ENCODE assay signal across 1 cellular context in the genomic region with DNA sequence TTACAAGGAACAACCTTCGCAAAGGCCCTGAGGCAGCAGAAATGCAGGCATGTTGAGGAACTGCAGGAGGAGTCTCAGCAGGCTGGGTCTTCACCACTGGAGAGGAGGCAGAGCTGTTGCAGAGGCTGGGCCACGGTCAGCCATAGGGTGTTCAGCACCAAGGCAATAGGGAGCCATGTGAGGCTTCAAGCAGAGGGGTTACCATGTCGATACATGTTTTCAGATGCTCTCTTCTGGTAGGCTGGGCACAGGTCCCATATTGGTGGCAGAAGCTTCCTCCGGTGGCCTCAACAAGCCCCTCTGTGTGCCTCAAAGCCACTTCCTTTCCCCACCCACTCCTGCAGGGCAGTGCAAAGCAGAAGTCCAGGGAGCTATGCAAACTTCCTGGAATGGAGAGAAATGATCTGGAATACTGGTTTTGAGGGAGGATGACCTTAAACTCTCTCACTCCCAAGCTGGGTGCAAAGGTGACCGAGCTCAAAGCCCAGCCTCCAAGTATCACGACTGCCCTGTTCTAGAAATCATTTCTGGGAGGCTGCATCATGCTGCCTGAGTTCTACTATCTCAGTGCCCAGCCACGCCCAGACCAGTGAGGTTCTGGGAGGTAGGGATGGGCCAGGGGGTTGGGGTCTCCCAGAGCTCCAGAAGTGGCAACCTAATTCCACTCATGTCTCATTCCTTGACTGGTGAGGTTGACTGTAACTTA.
TF ChIP-seq lines count a peak whose summit lies in the region.

A gene with protein sequence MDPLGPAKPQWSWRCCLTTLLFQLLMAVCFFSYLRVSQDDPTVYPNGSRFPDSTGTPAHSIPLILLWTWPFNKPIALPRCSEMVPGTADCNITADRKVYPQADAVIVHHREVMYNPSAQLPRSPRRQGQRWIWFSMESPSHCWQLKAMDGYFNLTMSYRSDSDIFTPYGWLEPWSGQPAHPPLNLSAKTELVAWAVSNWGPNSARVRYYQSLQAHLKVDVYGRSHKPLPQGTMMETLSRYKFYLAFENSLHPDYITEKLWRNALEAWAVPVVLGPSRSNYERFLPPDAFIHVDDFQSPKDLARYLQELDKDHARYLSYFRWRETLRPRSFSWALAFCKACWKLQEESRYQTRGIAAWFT (minus strand): TSS at position 391 of the 706 bp plus-strand sequence. CDS start 7,135 bp downstream, outside the sequence.

TF ChIP-seq in HepG2, 621 proteins besides CTCF, POLR2A, EP300 and RAD21 (continued from another document and continues in another):
- TF ChIP-seq, protein P1, sequence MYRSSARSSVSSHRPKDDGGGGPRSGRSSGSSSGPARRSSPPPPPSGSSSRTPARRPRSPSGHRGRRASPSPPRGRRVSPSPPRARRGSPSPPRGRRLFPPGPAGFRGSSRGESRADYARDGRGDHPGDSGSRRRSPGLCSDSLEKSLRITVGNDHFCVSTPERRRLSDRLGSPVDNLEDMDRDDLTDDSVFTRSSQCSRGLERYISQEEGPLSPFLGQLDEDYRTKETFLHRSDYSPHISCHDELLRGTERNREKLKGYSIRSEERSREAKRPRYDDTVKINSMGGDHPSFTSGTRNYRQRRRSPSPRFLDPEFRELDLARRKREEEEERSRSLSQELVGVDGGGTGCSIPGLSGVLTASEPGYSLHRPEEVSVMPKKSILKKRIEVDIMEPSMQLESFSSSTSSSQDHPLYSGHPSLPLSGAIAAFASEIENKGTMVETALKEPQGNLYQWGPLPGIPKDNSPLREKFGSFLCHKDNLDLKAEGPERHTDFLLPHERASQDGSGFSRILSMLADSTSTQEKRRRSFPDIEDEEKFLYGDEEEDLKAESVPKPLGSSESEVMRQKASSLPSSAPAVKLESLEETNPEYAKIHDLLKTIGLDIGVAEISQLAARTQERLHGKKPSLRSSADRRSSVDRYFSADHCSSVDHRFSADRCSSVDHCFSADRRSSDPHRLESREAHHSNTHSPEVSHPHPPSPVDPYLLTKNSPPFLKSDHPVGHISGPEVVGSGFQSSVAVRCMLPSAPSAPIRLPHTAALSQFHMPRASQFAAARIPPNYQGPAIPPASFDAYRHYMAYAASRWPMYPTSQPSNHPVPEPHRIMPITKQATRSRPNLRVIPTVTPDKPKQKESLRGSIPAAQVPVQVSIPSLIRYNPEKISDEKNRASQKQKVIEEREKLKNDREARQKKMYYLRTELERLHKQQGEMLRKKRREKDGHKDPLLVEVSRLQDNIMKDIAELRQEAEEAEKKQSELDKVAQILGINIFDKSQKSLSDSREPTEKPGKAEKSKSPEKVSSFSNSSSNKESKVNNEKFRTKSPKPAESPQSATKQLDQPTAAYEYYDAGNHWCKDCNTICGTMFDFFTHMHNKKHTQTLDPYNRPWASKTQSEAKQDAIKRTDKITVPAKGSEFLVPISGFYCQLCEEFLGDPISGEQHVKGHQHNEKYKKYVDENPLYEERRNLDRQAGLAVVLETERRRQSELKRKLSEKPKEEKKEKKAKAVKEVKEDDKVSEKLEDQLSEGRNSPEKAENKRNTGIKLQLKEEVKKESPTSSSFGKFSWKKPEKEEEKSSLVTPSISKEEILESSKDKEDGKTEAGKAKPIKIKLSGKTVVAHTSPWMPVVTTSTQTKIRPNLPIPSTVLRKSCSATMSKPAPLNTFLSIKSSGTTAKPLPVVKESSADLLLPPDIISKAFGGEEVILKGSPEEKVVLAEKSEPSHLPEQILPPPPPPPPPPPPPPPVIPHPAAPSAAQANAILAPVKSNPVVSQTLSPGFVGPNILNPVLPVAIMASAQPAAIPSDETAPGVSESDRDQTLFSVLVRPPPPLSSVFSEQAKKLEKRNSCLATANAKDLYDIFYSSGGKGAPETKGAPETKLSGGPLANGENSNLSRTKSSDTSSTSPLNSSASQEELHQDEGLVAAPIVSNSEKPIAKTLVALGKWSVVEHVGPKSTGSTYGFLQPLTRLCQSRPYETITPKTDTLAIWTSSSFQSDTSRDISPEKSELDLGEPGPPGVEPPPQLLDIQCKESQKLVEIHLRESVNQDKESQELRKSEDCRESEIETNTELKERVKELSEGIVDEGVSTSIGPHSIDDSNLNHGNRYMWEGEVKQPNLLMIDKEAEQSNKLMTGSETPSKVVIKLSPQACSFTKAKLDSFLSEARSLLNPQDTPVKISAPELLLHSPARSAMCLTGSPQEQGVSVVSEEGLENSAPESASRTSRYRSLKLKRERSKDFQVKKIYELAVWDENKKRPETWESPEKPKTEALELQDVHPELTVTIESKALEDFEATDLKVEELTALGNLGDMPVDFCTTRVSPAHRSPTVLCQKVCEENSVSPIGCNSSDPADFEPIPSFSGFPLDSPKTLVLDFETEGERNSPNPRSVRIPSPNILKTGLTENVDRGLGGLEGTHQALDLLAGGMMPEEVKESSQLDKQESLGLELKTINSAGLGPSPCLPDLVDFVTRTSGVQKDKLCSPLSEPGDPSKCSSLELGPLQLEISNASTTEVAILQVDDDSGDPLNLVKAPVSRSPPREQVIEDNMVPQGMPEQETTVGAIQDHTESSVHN (CRISPR knock-in tag; IDR thresholded peaks at IDR 0.05), result no peak
- TF ChIP-seq ZNF496 (CRISPR knock-in tag; IDR thresholded peaks at IDR 0.05; ENCODE audit: insufficient replicate concordance), result no peak
- TF ChIP-seq NFE2 (CRISPR knock-in tag; IDR thresholded peaks at IDR 0.05), result no peak
- TF ChIP-seq, protein P2, sequence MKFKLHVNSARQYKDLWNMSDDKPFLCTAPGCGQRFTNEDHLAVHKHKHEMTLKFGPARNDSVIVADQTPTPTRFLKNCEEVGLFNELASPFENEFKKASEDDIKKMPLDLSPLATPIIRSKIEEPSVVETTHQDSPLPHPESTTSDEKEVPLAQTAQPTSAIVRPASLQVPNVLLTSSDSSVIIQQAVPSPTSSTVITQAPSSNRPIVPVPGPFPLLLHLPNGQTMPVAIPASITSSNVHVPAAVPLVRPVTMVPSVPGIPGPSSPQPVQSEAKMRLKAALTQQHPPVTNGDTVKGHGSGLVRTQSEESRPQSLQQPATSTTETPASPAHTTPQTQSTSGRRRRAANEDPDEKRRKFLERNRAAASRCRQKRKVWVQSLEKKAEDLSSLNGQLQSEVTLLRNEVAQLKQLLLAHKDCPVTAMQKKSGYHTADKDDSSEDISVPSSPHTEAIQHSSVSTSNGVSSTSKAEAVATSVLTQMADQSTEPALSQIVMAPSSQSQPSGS (CRISPR knock-in tag; IDR thresholded peaks at IDR 0.05), result no peak
- TF ChIP-seq SOX13 (IDR thresholded peaks at IDR 0.05), result no peak
- TF ChIP-seq SOX13 (CRISPR knock-in tag; conservative IDR thresholded peaks at IDR 0.05 in 1 of 2, IDR thresholded peaks at IDR 0.05 in 1 of 2), result peak in 1 of 2 experiments; percentile 48; a peak in 2 of 4 replicates
- 0 out of 2 replicates have a peak, but pooled peaks have one; percentile 37 for TF ChIP-seq CHD4 (IDR thresholded peaks at IDR 0.05; ENCODE audit: borderline replicate concordance, low read length)
- TF ChIP-seq HNRNPLL (IDR thresholded peaks at IDR 0.05; ENCODE audit: low read depth, low read length, poor library complexity, severe bottlenecking), result no peak
- no peak for TF ChIP-seq TCF7 (IDR thresholded peaks at IDR 0.05; ENCODE audit: low read depth)
- no peak for TF ChIP-seq NR2F2 (IDR thresholded peaks at IDR 0.05; ENCODE audit: borderline replicate concordance, low read depth)
- TF ChIP-seq GATAD2A (CRISPR knock-in tag; IDR thresholded peaks at IDR 0.05), result peak; percentile 75
- no peak for TF ChIP-seq KMT2B (CRISPR knock-in tag; IDR thresholded peaks at IDR 0.05)
- TF ChIP-seq, protein P3, sequence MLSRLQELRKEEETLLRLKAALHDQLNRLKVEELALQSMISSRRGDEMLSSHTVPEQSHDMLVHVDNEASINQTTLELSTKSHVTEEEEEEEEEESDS (CRISPR knock-in tag; IDR thresholded peaks at IDR 0.05; ENCODE audit: borderline replicate concordance), result no peak
- TF ChIP-seq, protein P4, sequence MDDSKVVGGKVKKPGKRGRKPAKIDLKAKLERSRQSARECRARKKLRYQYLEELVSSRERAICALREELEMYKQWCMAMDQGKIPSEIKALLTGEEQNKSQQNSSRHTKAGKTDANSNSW (CRISPR knock-in tag; IDR thresholded peaks at IDR 0.05; ENCODE audit: borderline replicate concordance), result no peak
- TF ChIP-seq ZNF430 (CRISPR knock-in tag; IDR thresholded peaks at IDR 0.05), result no peak; the same call in 1 of the 2 replicates
- no peak for TF ChIP-seq ATAD3A (CRISPR knock-in tag; IDR thresholded peaks at IDR 0.05)
- peak; percentile 37; the same call in 1 of the 2 replicates for TF ChIP-seq MEIS2 (CRISPR knock-in tag; IDR thresholded peaks at IDR 0.05)
- TF ChIP-seq, protein P5, sequence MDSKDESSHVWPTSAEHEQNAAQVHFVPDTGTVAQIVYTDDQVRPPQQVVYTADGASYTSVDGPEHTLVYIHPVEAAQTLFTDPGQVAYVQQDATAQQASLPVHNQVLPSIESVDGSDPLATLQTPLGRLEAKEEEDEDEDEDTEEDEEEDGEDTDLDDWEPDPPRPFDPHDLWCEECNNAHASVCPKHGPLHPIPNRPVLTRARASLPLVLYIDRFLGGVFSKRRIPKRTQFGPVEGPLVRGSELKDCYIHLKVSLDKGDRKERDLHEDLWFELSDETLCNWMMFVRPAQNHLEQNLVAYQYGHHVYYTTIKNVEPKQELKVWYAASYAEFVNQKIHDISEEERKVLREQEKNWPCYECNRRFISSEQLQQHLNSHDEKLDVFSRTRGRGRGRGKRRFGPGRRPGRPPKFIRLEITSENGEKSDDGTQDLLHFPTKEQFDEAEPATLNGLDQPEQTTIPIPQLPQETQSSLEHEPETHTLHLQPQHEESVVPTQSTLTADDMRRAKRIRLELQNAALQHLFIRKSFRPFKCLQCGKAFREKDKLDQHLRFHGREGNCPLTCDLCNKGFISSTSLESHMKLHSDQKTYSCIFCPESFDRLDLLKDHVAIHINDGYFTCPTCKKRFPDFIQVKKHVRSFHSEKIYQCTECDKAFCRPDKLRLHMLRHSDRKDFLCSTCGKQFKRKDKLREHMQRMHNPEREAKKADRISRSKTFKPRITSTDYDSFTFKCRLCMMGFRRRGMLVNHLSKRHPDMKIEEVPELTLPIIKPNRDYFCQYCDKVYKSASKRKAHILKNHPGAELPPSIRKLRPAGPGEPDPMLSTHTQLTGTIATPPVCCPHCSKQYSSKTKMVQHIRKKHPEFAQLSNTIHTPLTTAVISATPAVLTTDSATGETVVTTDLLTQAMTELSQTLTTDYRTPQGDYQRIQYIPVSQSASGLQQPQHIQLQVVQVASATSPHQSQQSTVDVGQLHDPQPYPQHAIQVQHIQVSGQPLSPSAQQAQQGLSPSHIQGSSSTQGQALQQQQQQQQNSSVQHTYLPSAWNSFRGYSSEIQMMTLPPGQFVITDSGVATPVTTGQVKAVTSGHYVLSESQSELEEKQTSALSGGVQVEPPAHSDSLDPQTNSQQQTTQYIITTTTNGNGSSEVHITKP (CRISPR knock-in tag; IDR thresholded peaks at IDR 0.05; ENCODE audit: low read depth), result peak; percentile 40; the same call in 1 of the 2 replicates
- TF ChIP-seq, protein P6, sequence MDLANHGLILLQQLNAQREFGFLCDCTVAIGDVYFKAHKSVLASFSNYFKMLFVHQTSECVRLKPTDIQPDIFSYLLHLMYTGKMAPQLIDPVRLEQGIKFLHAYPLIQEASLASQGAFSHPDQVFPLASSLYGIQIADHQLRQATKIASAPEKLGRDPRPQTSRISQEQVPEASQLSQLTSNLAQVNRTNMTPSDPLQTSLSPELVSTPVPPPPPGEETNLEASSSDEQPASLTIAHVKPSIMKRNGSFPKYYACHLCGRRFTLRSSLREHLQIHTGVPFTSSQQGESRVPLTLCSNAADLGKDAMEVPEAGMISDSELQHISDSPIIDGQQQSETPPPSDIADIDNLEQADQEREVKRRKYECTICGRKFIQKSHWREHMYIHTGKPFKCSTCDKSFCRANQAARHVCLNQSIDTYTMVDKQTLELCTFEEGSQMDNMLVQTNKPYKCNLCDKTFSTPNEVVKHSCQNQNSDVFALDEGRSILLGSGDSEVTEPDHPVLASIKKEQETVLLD (CRISPR knock-in tag; IDR thresholded peaks at IDR 0.05; ENCODE audit: low read depth), result no peak
- TF ChIP-seq ZNF614 (CRISPR knock-in tag; IDR thresholded peaks at IDR 0.05; ENCODE audit: borderline replicate concordance), result no peak
- no peak for TF ChIP-seq SMAD9 (CRISPR knock-in tag; IDR thresholded peaks at IDR 0.05)
- peak; percentile 37 for TF ChIP-seq GABPB1 (CRISPR knock-in tag; IDR thresholded peaks at IDR 0.05)
- no peak for TF ChIP-seq CBX2 (IDR thresholded peaks at IDR 0.05; ENCODE audit: low read depth, low read length)
- no peak for TF ChIP-seq CBX2 (CRISPR knock-in tag; IDR thresholded peaks at IDR 0.05; ENCODE audit: low read depth)
- no peak for TF ChIP-seq ZNF468 (CRISPR knock-in tag; IDR thresholded peaks at IDR 0.05)
- no peak for TF ChIP-seq RBM22 (optimal IDR thresholded peaks at IDR 0.05; ENCODE audit: low read length)
- TF ChIP-seq FOXC1 (CRISPR knock-in tag; IDR thresholded peaks at IDR 0.05; ENCODE audit: borderline replicate concordance), result 0 out of 2 replicates have a peak, but pooled peaks have one; percentile 51
- TF ChIP-seq, protein P7, sequence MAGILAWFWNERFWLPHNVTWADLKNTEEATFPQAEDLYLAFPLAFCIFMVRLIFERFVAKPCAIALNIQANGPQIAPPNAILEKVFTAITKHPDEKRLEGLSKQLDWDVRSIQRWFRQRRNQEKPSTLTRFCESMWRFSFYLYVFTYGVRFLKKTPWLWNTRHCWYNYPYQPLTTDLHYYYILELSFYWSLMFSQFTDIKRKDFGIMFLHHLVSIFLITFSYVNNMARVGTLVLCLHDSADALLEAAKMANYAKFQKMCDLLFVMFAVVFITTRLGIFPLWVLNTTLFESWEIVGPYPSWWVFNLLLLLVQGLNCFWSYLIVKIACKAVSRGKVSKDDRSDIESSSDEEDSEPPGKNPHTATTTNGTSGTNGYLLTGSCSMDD (CRISPR knock-in tag; IDR thresholded peaks at IDR 0.05), result no peak
- no peak for TF ChIP-seq BRCA1 (CRISPR knock-in tag; IDR thresholded peaks at IDR 0.05)
- TF ChIP-seq ZNF34 (CRISPR knock-in tag; IDR thresholded peaks at IDR 0.05; ENCODE audit: borderline replicate concordance), result no peak
- no peak for TF ChIP-seq WIZ (CRISPR knock-in tag; IDR thresholded peaks at IDR 0.05)
- no peak for TF ChIP-seq AHR (CRISPR knock-in tag; IDR thresholded peaks at IDR 0.05)
- TF ChIP-seq, protein P8, sequence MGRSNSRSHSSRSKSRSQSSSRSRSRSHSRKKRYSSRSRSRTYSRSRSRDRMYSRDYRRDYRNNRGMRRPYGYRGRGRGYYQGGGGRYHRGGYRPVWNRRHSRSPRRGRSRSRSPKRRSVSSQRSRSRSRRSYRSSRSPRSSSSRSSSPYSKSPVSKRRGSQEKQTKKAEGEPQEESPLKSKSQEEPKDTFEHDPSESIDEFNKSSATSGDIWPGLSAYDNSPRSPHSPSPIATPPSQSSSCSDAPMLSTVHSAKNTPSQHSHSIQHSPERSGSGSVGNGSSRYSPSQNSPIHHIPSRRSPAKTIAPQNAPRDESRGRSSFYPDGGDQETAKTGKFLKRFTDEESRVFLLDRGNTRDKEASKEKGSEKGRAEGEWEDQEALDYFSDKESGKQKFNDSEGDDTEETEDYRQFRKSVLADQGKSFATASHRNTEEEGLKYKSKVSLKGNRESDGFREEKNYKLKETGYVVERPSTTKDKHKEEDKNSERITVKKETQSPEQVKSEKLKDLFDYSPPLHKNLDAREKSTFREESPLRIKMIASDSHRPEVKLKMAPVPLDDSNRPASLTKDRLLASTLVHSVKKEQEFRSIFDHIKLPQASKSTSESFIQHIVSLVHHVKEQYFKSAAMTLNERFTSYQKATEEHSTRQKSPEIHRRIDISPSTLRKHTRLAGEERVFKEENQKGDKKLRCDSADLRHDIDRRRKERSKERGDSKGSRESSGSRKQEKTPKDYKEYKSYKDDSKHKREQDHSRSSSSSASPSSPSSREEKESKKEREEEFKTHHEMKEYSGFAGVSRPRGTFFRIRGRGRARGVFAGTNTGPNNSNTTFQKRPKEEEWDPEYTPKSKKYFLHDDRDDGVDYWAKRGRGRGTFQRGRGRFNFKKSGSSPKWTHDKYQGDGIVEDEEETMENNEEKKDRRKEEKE (IDR thresholded peaks at IDR 0.05), result no peak
- peak; percentile 55 for TF ChIP-seq FOXA3 (CRISPR knock-in tag; IDR thresholded peaks at IDR 0.05)
- no peak for TF ChIP-seq RBM39 (IDR thresholded peaks at IDR 0.05; ENCODE audit: low read depth, low read length, poor library complexity, severe bottlenecking)
- no peak for TF ChIP-seq ZFP41 (CRISPR knock-in tag; IDR thresholded peaks at IDR 0.05; ENCODE audit: borderline replicate concordance)
- 0 out of 2 replicates have a peak, but pooled peaks have one; percentile 63 for TF ChIP-seq MEF2D (CRISPR knock-in tag; IDR thresholded peaks at IDR 0.05)
- peak; percentile 82 for TF ChIP-seq RARA (CRISPR knock-in tag; IDR thresholded peaks at IDR 0.05)
